Comparison of ENCODE assay signal across 25 cellular contexts in the genomic region with DNA sequence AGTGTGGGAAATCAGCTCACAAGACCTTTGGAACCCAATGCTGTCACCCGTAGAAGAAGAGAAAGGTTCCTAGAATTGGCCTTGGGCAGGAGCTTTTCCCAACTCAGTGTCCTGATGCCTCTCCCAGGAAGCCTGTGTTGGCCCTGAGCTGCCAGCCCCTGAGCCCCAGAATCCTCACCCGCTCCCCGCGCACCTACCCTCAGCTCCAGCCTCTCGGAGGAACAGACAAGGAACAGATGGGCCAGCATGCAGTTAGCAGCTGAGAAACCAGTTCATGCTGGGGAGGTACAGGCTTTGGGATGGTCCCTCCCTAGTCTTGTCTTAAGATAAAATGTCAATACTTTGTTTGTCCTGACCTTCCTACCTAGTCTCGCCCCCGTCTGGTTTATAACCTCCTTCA.
"Had no signal": no experiment of that assay in that cellular context is flagged by ENCODE, and none has a peak within 500 bp of the region (broad histone marks: within the 10 kb centered on the region; RNA-seq: fewer than 3 reads in every experiment).

No MANE protein-coding gene starts in this region.

- H3K9me3 Mint-ChIP-seq: dendritic cell treated with granulocyte-macrophage colony-stimulating factor and Interleukin-4, amounts not matched to agents 40 ng/mL and 50 ng/mL, for 4 days; effector memory CD8-positive, alpha-beta T cell; endodermal cell had no signal

- H3K4me3 ChIP-seq: colonic mucosa, esophagus squamous epithelium, gastrocnemius medialis, heart right ventricle, left lung, lower lobe of right lung had no signal

- H3K27me3 ChIP-seq: colonic mucosa had no signal

- H3K27ac Mint-ChIP-seq: dendritic cell treated with granulocyte-macrophage colony-stimulating factor and Interleukin-4, amounts not matched to agents 40 ng/mL and 50 ng/mL, for 4 days; effector memory CD8-positive, alpha-beta T cell; endodermal cell had no signal

- H3K4me3 Mint-ChIP-seq: dendritic cell treated with granulocyte-macrophage colony-stimulating factor and Interleukin-4, amounts not matched to agents 40 ng/mL and 50 ng/mL, for 4 days; effector memory CD8-positive, alpha-beta T cell; endodermal cell had no signal

- H3K27ac ChIP-seq: colonic mucosa, epithelial cell of prostate, esophagus squamous epithelium, gastrocnemius medialis, heart right ventricle, left lung, lower lobe of right lung had no signal

- H3K4me1 ChIP-seq: colonic mucosa, esophagus squamous epithelium, gastrocnemius medialis, heart right ventricle, left lung, lower lobe of right lung had no signal

- H3K9me3 ChIP-seq: colonic mucosa, esophagus squamous epithelium, gastrocnemius medialis, heart right ventricle, left lung, lower lobe of right lung had no signal

- DNase-seq: cerebellar nuclear complex; colonic mucosa; cortex of kidney; effector CD8-positive, alpha-beta T cell; effector memory CD8-positive, alpha-beta T cell; endodermal cell; erythroblast; esophagus squamous epithelium; foreskin fibroblast; foreskin melanocyte; gastrocnemius medialis; glutamatergic neuron; heart right ventricle; hippocampal formation; left cardiac atrium; left lung; lower lobe of right lung; mesenchymal stem cell; midbrain had no signal

- H3K36me3 ChIP-seq: colonic mucosa, esophagus squamous epithelium, gastrocnemius medialis, heart right ventricle, left lung, lower lobe of right lung had no signal

- ATAC-seq: effector memory CD8-positive, alpha-beta T cell; esophagus mucosa; gastrocnemius medialis; heart right ventricle; left cardiac atrium; left lung; lower lobe of right lung had no signal

- FAIRE-seq: endometrium, islet of Langerhans, keratinocyte had no signal
